ENCODE assay signal across 7 cellular contexts in the genomic region with DNA sequence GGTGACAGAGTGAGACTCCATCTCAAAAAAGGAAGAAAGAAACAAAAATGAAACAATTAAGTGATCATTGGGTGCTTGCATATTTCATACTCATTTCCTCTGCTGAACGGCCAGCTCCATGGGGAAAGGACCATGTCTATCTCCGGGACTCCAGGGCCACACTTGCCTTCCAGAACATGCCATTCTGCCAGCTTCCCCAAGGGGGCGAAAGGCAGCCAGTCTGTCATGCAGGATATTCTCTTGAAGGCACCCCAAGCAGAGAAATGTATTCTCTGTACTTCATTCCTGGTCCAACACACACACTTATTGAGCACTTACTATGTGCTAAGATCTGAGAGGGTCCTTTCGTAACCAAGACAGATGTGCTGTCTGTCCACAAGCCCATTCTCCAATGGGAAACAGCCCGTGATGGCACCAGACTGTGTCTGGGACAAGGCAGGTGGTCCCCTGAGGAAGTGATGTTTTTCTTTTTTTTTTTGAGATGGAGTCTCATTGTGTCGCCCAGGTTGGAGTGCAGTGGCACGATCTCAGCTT. TPM values are rescaled to one million over a fixed set of nuclear protein-coding genes. Genes with fewer than 3 reads are reported as not detected.
A peak's percentile ranks its signal among the peaks of the same experiment; 100 is the strongest.
DNase-seq lines count a peak whose midpoint lies in the region; ATAC-seq, FAIRE-seq and TF ChIP-seq lines count a peak whose summit lies in the region.

No MANE protein-coding gene starts in this region.

- BruUV-seq in GM12878 (replicated peaks; lab: Mats Ljungman, UMichigan) = no TSS peak

- SMC1A ChIA-PET in GM12878 (lab: Charles Lee; ENCODE audit: uncharacterized antibody, unreplicated experiment) = interaction anchor here (0.7 to 1.2 kb wide), 2 partner anchors 25 to 144 kb away, joined by 3 to 4 read pairs; partner anchors contain the start of genes DNM2 and TMED1

- no peak overlapping the region for H2AFZ ChIP-seq in GM12878 (ENCODE audit: control insufficient read depth, low read depth, low read length)

- POLR2A ChIA-PET in GM12878 (lab: Charles Lee) = interaction anchor here (0.6 to 0.7 kb wide), 2 partner anchors 10 to 430 kb away, joined by 4 to 5 read pairs; partner anchors contain the start of gene CARM1

- peaks cover 13% of the 10 kb centered on the region for H3K4me1 Mint-ChIP-seq in nephron

- H4K20me1 ChIP-seq in GM12878 (ENCODE audit: control insufficient read depth, insufficient read depth) = no peaks in the 10 kb centered on the region

- H3K27ac Mint-ChIP-seq in nephron = peak overlapping the region in 2 of 3 experiments; percentile 45 to 58

- RAD21 ChIA-PET in GM12878 (lab: Charles Lee; ENCODE audit: unreplicated experiment) = interaction anchor here (0.8 to 1.7 kb wide), 3 partner anchors 25 to 160 kb away, joined by 4 to 6 read pairs (median 5); partner anchors contain the start of genes DNM2, QTRT1 and TMED1

- TF ChIP-seq CTCF in GM13977 (IDR thresholded peaks at IDR 0.05; ENCODE audit: extremely low read depth, insufficient read depth, missing control alignments) = peak; percentile 54
- TF ChIP-seq CTCF in GM12878 (IDR thresholded peaks at IDR 0.05 in 2 of 3, conservative IDR thresholded peaks at IDR 0.05 in 1 of 3; ENCODE audit: control insufficient read depth in 2 of 3, extremely low read depth in 1 of 3, insufficient read depth in 1 of 3, low read depth in 3 of 3, low read length in 3 of 3) = peak; percentile 31 to 57 (median 54); a peak in 5 of 6 replicates
- peak in 2 of 3 experiments; percentile 20 to 27 for TF ChIP-seq CTCF in nephron (IDR thresholded peaks at IDR 0.05; ENCODE audit: unreplicated experiment in 3 of 3)
- peak in 2 of 5 experiments; percentile 14 to 28 for TF ChIP-seq CTCF in tibial nerve (IDR thresholded peaks at IDR 0.05)

- no peak for TF ChIP-seq RAD21 in GM12878 (IDR thresholded peaks at IDR 0.05; ENCODE audit: insufficient read depth, low read depth, low read length)

- no peak overlapping the region for H3K4me3 Mint-ChIP-seq in nephron

- H3K9ac ChIP-seq in GM12878 (ENCODE audit: control insufficient read depth, insufficient read depth, low read length) = no peak overlapping the region

- no peaks in the 10 kb centered on the region for H3K27me3 Mint-ChIP-seq in nephron (ENCODE audit: low read depth)

- CTCF ChIA-PET in GM12878 (lab: Yijun Ruan, JAX) = interaction anchor here (0.6 to 2.7 kb wide), 9 partner anchors 9 to 159 kb away, joined by 3 to 14 read pairs (median 4); partner anchors contain the start of genes DNM2, QTRT1 and TMED1

- H3K79me2 ChIP-seq in GM12878 (ENCODE audit: control insufficient read depth, insufficient read depth, low read length) = no peaks in the 10 kb centered on the region

- no peaks in the 10 kb centered on the region for H3K27me3 ChIP-seq in GM12878 (replicated peaks in 1 of 2; ENCODE audit: control insufficient read depth in 2 of 2, insufficient read depth in 2 of 2, low read length in 1 of 2)
- H3K27me3 ChIP-seq in tibial nerve = no peaks in the 10 kb centered on the region

- H3K4me3 ChIP-seq in GM12878 (no peak overlapping the region), tibial nerve (no peak overlapping the region)

- no peaks in the 10 kb centered on the region for H3K36me3 Mint-ChIP-seq in nephron (ENCODE audit: low read depth)

- no peaks in the 10 kb centered on the region for H3K9me3 ChIP-seq in GM12878 (replicated peaks; ENCODE audit: control insufficient read depth, insufficient read depth, low read length)
- H3K9me3 ChIP-seq in tibial nerve = no peaks in the 10 kb centered on the region

- no peak for TF ChIP-seq EP300 in GM12878 (IDR thresholded peaks at IDR 0.05; ENCODE audit: borderline replicate concordance in 1 of 2, control insufficient read depth in 1 of 2, low read depth in 2 of 2, low read length in 2 of 2)
- no peak for TF ChIP-seq EP300 in tibial nerve (IDR thresholded peaks at IDR 0.05)

- ATAC-seq in GM12878 = peak; percentile 43; the same call in 2 of the 3 replicates
- ATAC-seq in HG03469 (IDR thresholded peaks at IDR 0.05; ENCODE audit: unreplicated experiment) = no peak

- peak; percentile 57 for FAIRE-seq in GM12878 (lab: Jason Lieb, UNC)

- H3K9me3 Mint-ChIP-seq in nephron = no peaks in the 10 kb centered on the region

- TF ChIP-seq POLR2A in GM12878 (IDR thresholded peaks at IDR 0.05; ENCODE audit: low read depth, low read length) (no peak), tibial nerve (IDR thresholded peaks at IDR 0.05) (no peak)

- in situ Hi-C loops in GM13977 (cut with MboI; ENCODE audit: low pct_unique_long_range_greater_than_20kb, low sequenced_read_pairs, unreplicated experiment) (no loop called here), GM12878 (cut with MboI) (loop anchor here (5.0 kb wide), 1 partner anchor 144 kb away; the partner anchor contains the start of gene DNM2)

- 47% methylated on average over 7 of the region's 7 CpGs for WGBS in GM12878 (ENCODE audit: insufficient coverage, insufficient replicate concordance, low lambda C conversion rate, missing lambda C conversion rate)
- 62 to 63% methylated on average over 7 of the region's 7 CpGs for WGBS in tibial nerve, 2 donors

- H3K4me1 ChIP-seq in GM12878 (ENCODE audit: control insufficient read depth, insufficient read depth, low read length) = no peaks in the 10 kb centered on the region; the same call in none of the 2 replicates
- peaks cover 0 to 14% (median 0%) of the 10 kb centered on the region in 4 donors for H3K4me1 ChIP-seq in tibial nerve

- H3K27ac ChIP-seq in GM12878 (ENCODE audit: control insufficient read depth, insufficient read depth) = no peak overlapping the region
- no peak overlapping the region for H3K27ac ChIP-seq in tibial nerve

- H3K36me3 ChIP-seq in GM12878 (ENCODE audit: control insufficient read depth in 2 of 2, insufficient read depth in 2 of 2, low read length in 1 of 2) (no peaks in the 10 kb centered on the region), tibial nerve (no peaks in the 10 kb centered on the region)

- intact Hi-C loops in GM12878 (cut with micrococcal nuclease; ENCODE audit: unreplicated experiment) = no loop called here

- H3K4me2 ChIP-seq in GM12878 (ENCODE audit: control insufficient read depth, insufficient read depth) = no peak overlapping the region

- DNase-seq in GM13977 (ENCODE audit: low spot score) = peak; percentile 14
- DNase-seq in NOMO-1 (lab: John Stamatoyannopoulos, UW; ENCODE audit: unreplicated experiment in 2 of 2) = peak; percentile 49 to 65
- no peak for DNase-seq in GM12878 (ENCODE audit: low read depth, low spot score)
- no peak for DNase-seq in HT-29 (ENCODE audit: low spot score)
- DNase-seq in tibial nerve (ENCODE audit: low spot score in 2 of 2) = no peak

RNA-seq across cellular contexts. Expression of gene CARM1, which starts 10.2 kb away (rescaled TPM):
- total RNA-seq in GM12878 (2013; cell fraction: nucleolus; rRNA removed) = 38.1 and 42.1 TPM in 2 replicates
- 44.0 and 56.8 TPM in 2 replicates for total RNA-seq in GM12878 (2014; rRNA removed)
- total RNA-seq in GM12878 (2014; rRNA removed; fragmentation: Illumina TruSeq; extraction: Trizol) = 26.8 and 30.9 TPM in 2 replicates
- 115 and 116 TPM in 2 replicates for total RNA-seq in GM12878 (2021)
- 22.4 TPM for polyA plus RNA-seq in GM12878 (2011; ENCODE audit: low read depth)
- polyA plus RNA-seq in GM12878 (2011; rRNA removed) = 17.7 and 48.6 TPM in 2 replicates
- polyA plus RNA-seq in GM12878 (2011; cell fraction: cytosol; rRNA removed) = 50.4 and 74.2 TPM in 2 replicates
- polyA plus RNA-seq in GM12878 (2011; cell fraction: nucleus; rRNA removed) = 121 and 141 TPM in 2 replicates
- polyA plus RNA-seq in GM12878 (2012) = 55.3 and 65.7 TPM in 2 replicates
- 33.0 and 63.5 TPM in 2 replicates for polyA plus RNA-seq in GM12878 (2014; fragmentation: Illumina TruSeq; extraction: Trizol)
- under 1 TPM; 0.45 to 0.49 TPM for polyA plus RNA-seq in GM12878 (2014; fragmentation: Nextera tagmentation; extraction: Ambion mirVana)
- polyA plus RNA-seq in GM12878 (2014; rRNA removed) = 95.6 and 113 TPM in 2 replicates
- 10 to 100 TPM; 10.1 to 12.0 TPM for polyA plus RNA-seq in GM12878 (2016; fragmentation: Nextera tagmentation; extraction: Ambion mirVana)
- 35.9 and 56.0 TPM in 2 replicates for polyA minus RNA-seq in GM12878 (2011; rRNA and poly(A)+ RNA removed)
- 29.0 and 34.2 TPM in 2 replicates for polyA minus RNA-seq in GM12878 (2011; cell fraction: cytosol; rRNA and poly(A)+ RNA removed)
- polyA minus RNA-seq in GM12878 (2011; cell fraction: nucleus; rRNA and poly(A)+ RNA removed) = 15.0 and 29.0 TPM in 2 replicates
- total RNA-seq in HT-29 (2014; rRNA removed; shearing (Covaris generic)) = 40.7 and 46.0 TPM in 2 replicates
- total RNA-seq in tibial nerve = 10 to 100 TPM; 13.5 to 22.8 (median 14.0) TPM

RNA-seq across cellular contexts. Expression of gene C19orf38, which starts 13.0 kb away (rescaled TPM):
- 12.2 and 13.1 TPM in 2 replicates for total RNA-seq in GM12878 (2013; cell fraction: nucleolus; rRNA removed)
- total RNA-seq in GM12878 (2014; rRNA removed) (6.5 and 6.9 TPM in 2 replicates), GM12878 (2014; rRNA removed; fragmentation: Illumina TruSeq; extraction: Trizol) (7.5 and 7.6 TPM in 2 replicates), GM12878 (2021) (5.3 and 6.5 TPM in 2 replicates), tibial nerve (1 to 10 TPM in 2 of 4 donors, under 1 TPM in 2; 0.42 to 4.5 (median 2.4) TPM)
- 3.5 TPM for polyA plus RNA-seq in GM12878 (2011; ENCODE audit: low read depth)
- polyA plus RNA-seq in GM12878 (2011; rRNA removed) (1.8 and 3.0 TPM in 2 replicates), GM12878 (2014; fragmentation: Illumina TruSeq; extraction: Trizol) (2.4 and 6.0 TPM in 2 replicates), GM12878 (2014; fragmentation: Nextera tagmentation; extraction: Ambion mirVana) (1 to 10 TPM; 2.6 to 4.8 TPM), GM12878 (2014; rRNA removed) (6.3 and 6.7 TPM in 2 replicates), GM12878 (2016; fragmentation: Nextera tagmentation; extraction: Ambion mirVana) (1 to 10 TPM; 4.2 to 4.8 TPM)
- 4.1 and 4.6 TPM in 2 replicates for polyA plus RNA-seq in GM12878 (2011; cell fraction: cytosol; rRNA removed)
- 2.1 and 2.7 TPM in 2 replicates for polyA plus RNA-seq in GM12878 (2011; cell fraction: nucleus; rRNA removed)
- polyA plus RNA-seq in GM12878 (2012) = 5.8 and 7.9 TPM in 2 replicates
- 1.5 and 2.5 TPM in 2 replicates for polyA minus RNA-seq in GM12878 (2011; rRNA and poly(A)+ RNA removed)
- 1.2 and 1.6 TPM in 2 replicates for polyA minus RNA-seq in GM12878 (2011; cell fraction: cytosol; rRNA and poly(A)+ RNA removed)
- polyA minus RNA-seq in GM12878 (2011; cell fraction: nucleus; rRNA and poly(A)+ RNA removed) = 0.60 and 1.6 TPM in 2 replicates
- 0.13 TPM in 1 of 2 replicates, not detected in the other for total RNA-seq in HT-29 (2014; rRNA removed; shearing (Covaris generic))

RNA-seq across cellular contexts. Expression of gene TMED1, which starts 25.2 kb away (rescaled TPM):
- 9.3 and 10.1 TPM in 2 replicates for total RNA-seq in GM12878 (2013; cell fraction: nucleolus; rRNA removed)
- total RNA-seq in GM12878 (2014; rRNA removed) (14.9 TPM in 2 replicates), GM12878 (2014; rRNA removed; fragmentation: Illumina TruSeq; extraction: Trizol) (9.1 and 9.2 TPM in 2 replicates), GM12878 (2021) (15.7 and 15.8 TPM in 2 replicates), tibial nerve (10 to 100 TPM; 18.0 to 33.7 (median 29.7) TPM)
- 6.3 TPM for polyA plus RNA-seq in GM12878 (2011; ENCODE audit: low read depth)
- polyA plus RNA-seq in GM12878 (2011; rRNA removed) (11.2 and 15.7 TPM in 2 replicates), GM12878 (2014; fragmentation: Illumina TruSeq; extraction: Trizol) (2.6 and 4.1 TPM in 2 replicates), GM12878 (2014; fragmentation: Nextera tagmentation; extraction: Ambion mirVana) (1 to 10 TPM in 1 of 2 experiments, under 1 TPM in 1; 0.60 to 2.8 TPM), GM12878 (2014; rRNA removed) (9.8 and 12.2 TPM in 2 replicates), GM12878 (2016; fragmentation: Nextera tagmentation; extraction: Ambion mirVana) (10 to 100 TPM; 22.9 to 23.1 TPM)
- polyA plus RNA-seq in GM12878 (2011; cell fraction: cytosol; rRNA removed) = 18.3 and 28.8 TPM in 2 replicates
- 9.0 and 9.9 TPM in 2 replicates for polyA plus RNA-seq in GM12878 (2011; cell fraction: nucleus; rRNA removed)
- polyA plus RNA-seq in GM12878 (2012) = 14.9 and 17.2 TPM in 2 replicates
- polyA minus RNA-seq in GM12878 (2011; rRNA and poly(A)+ RNA removed) = 11.2 and 11.6 TPM in 2 replicates
- 5.0 and 8.6 TPM in 2 replicates for polyA minus RNA-seq in GM12878 (2011; cell fraction: cytosol; rRNA and poly(A)+ RNA removed)
- 2.4 and 2.7 TPM in 2 replicates for polyA minus RNA-seq in GM12878 (2011; cell fraction: nucleus; rRNA and poly(A)+ RNA removed)
- 30.7 and 34.0 TPM in 2 replicates for total RNA-seq in HT-29 (2014; rRNA removed; shearing (Covaris generic))

Comparison
In these comparisons a context has a peak if more than half of its experiments do, and no peak if none do; other contexts are left out.
1. DNase-seq: peak in GM13977 (single experiment) and NOMO-1 (2 of 2); none in GM12878 (single experiment), HT-29 (single experiment) and tibial nerve (0 of 2).